In genomic region chr5:151675225-151675955, GRCh38 we compare ENCODE assay signal across 9 cellular contexts. TPM values are rescaled to one million over a fixed set of nuclear protein-coding genes. Genes with fewer than 3 reads are reported as not detected.
DNase-seq lines count a peak whose midpoint lies in the region; ATAC-seq and TF ChIP-seq lines count a peak whose summit lies in the region.
"Had no signal": no experiment of that assay in that cellular context is flagged by ENCODE, and none has a peak within 500 bp of the region (broad histone marks: within the 10 kb centered on the region; RNA-seq: fewer than 3 reads in every experiment).

No MANE protein-coding gene starts in this region.

- DNase-seq in heart left ventricle: no peak
- DNase-seq in left cardiac atrium: no peak
- DNase-seq in astrocyte of the hippocampus (ENCODE audit: low read depth, low spot score): peak; percentile 28
- DNase-seq in lower lobe of right lung: no peak
- no peak for DNase-seq in uterus
- DNase-seq in NCI-H526 (lab: John Stamatoyannopoulos, UW): no peak
- no peak for DNase-seq in RWPE1 (ENCODE audit: low spot score)
- no peak for DNase-seq in HuH-7 (ENCODE audit: low spot score)
- DNase-seq: ACHN had no signal

- POLR2A ChIA-PET in RWPE1 (lab: Yijun Ruan, JAX; ENCODE audit: low non-redundant PET): no interaction called here

- TF ChIP-seq POLR2A in heart left ventricle (IDR thresholded peaks at IDR 0.05) (no peak), uterus (IDR thresholded peaks at IDR 0.05) (no peak)

- CTCF ChIA-PET in RWPE1 (lab: Yijun Ruan, JAX): interaction anchor here (0.6 to 1.2 kb wide), 5 partner anchors 17 to 139 kb away, joined by 3 read pairs; no protein-coding TSS in a partner anchor

- peak in 1 of 4 donors; percentile 46 for ATAC-seq in heart left ventricle
- ATAC-seq in left cardiac atrium: no peak
- peak in 1 of 2 donors; percentile 16 for ATAC-seq in lower lobe of right lung

- H3K9me3 ChIP-seq in heart left ventricle (no peaks in the 10 kb centered on the region), lower lobe of right lung (no peaks in the 10 kb centered on the region), uterus (no peaks in the 10 kb centered on the region)

- H3K4me3 ChIP-seq in heart left ventricle: peak overlapping the region in 2 of 12 donors; percentile 8 to 22
- H3K4me3 ChIP-seq in lower lobe of right lung: no peak overlapping the region
- H3K4me3 ChIP-seq in uterus: no peak overlapping the region

- WGBS in heart left ventricle, 4 donors: 54 to 73% (median 69%) methylated on average over 1 of the region's 1 CpG

- H3K27ac ChIP-seq in heart left ventricle (peak overlapping the region; percentile 79 to 94 (median 89)), lower lobe of right lung (peak overlapping the region; percentile 75), uterus (peak overlapping the region; percentile 88 to 100), RWPE1 (no peak overlapping the region)

- TF ChIP-seq CTCF in heart left ventricle (IDR thresholded peaks at IDR 0.05): no peak
- TF ChIP-seq CTCF in lower lobe of right lung (IDR thresholded peaks at IDR 0.05): no peak
- no peak for TF ChIP-seq CTCF in uterus (IDR thresholded peaks at IDR 0.05)
- TF ChIP-seq CTCF in RWPE1 (conservative IDR thresholded peaks at IDR 0.05; ENCODE audit: low read depth): no peak

- H3K27me3 ChIP-seq in heart left ventricle (no peaks in the 10 kb centered on the region), lower lobe of right lung (ENCODE audit: low read depth) (no peaks in the 10 kb centered on the region), uterus (no peaks in the 10 kb centered on the region)

- intact Hi-C loops in heart left ventricle (cut with DNase I): loop anchor here in 1 of 10 donors (5.0 kb wide), 1 partner anchor 67 kb away; no protein-coding TSS in a partner anchor
- intact Hi-C loops in left cardiac atrium (cut with DNase I): no loop called here
- intact Hi-C loops in lower lobe of right lung (cut with DNase I): no loop called here
- intact Hi-C loops in uterus (cut with DNase I; ENCODE audit: low total_unique reads): no loop called here

- H3K36me3 ChIP-seq in heart left ventricle (peaks cover 2 to 68% (median 39%) of the 10 kb centered on the region in 9 donors), lower lobe of right lung (peaks cover 50% of the 10 kb centered on the region), uterus (no peaks in the 10 kb centered on the region)

- peaks cover 25 to 98% (median 93%) of the 10 kb centered on the region in 12 donors for H3K4me1 ChIP-seq in heart left ventricle
- peaks cover 91% of the 10 kb centered on the region for H3K4me1 ChIP-seq in lower lobe of right lung
- peaks cover 20 to 48% of the 10 kb centered on the region in 2 donors for H3K4me1 ChIP-seq in uterus

RNA-seq across cellular contexts. Expression of gene SPARC, which starts 11.3 kb away (rescaled TPM):
- 1,000 to 10,000 TPM in 1 of 9 donors, 100 to 1,000 TPM in 8; 355 to 1,522 (median 471) TPM for total RNA-seq in heart left ventricle
- 100 to 1,000 TPM; 119 to 747 TPM for polyA plus RNA-seq in heart left ventricle
- total RNA-seq in left cardiac atrium: 1,000 to 10,000 TPM in 1 of 2 donors, 100 to 1,000 TPM in 1; 807 to 1,125 TPM
- 904 TPM for total RNA-seq in lower lobe of right lung
- total RNA-seq in uterus: 1,000 to 10,000 TPM in 1 of 4 donors, 100 to 1,000 TPM in 3; 341 to 2,293 (median 751) TPM
